ENCODE assay signal across 7 cellular contexts in genomic region chr11:113314065-113314388, GRCh38. TPM values are rescaled to one million over a fixed set of nuclear protein-coding genes. Genes with fewer than 3 reads are reported as not detected.
DNase-seq lines count a peak whose midpoint lies in the region; ATAC-seq lines count a peak whose summit lies in the region.

No MANE protein-coding gene starts in this region.

- no peak overlapping the region for H3K27ac ChIP-seq in iPS-20b (ENCODE audit: low read length)

- H3K9ac ChIP-seq in iPS-20b (ENCODE audit: low read depth, low read length): peak overlapping the region; percentile 66; the same call in 1 of the 2 replicates

- peak; percentile 1 for ATAC-seq in HG02840 (IDR thresholded peaks at IDR 0.05; ENCODE audit: low FRiP score, unreplicated experiment)
- ATAC-seq in activated naive CD4-positive, alpha-beta T cell treated with anti-CD3 and anti-CD28 coated beads, Interleukin-2, amount 50 U/mL, for 72 hours: no peak
- no peak for ATAC-seq in stimulated activated naive CD8-positive, alpha-beta T cell treated with anti-CD3 and anti-CD28 coated beads, Interleukin-15, amount 100 ng/mL, for 72 hours
- ATAC-seq in GM18517 (IDR thresholded peaks at IDR 0.05; ENCODE audit: unreplicated experiment): no peak
- ATAC-seq in HG03342 (IDR thresholded peaks at IDR 0.05; ENCODE audit: unreplicated experiment): no peak

- H3K9me3 ChIP-seq in iPS-20b (ENCODE audit: insufficient read depth, low read depth, low read length): no peaks in the 10 kb centered on the region

- no peak for DNase-seq in activated naive CD4-positive, alpha-beta T cell treated with anti-CD3 and anti-CD28 coated beads, Interleukin-2, amount 50 U/mL, for 72 hours (ENCODE audit: low spot score in 2 of 2)
- DNase-seq in stimulated activated naive CD8-positive, alpha-beta T cell treated with anti-CD3 and anti-CD28 coated beads, Interleukin-15, amount 100 ng/mL, for 72 hours: no peak
- no peak for DNase-seq in NCI-H1436 treated with DMSO at 0.1 percent for 48 hours (lab: John Stamatoyannopoulos, UW)

- H3K9me3 Mint-ChIP-seq in activated naive CD4-positive, alpha-beta T cell treated with anti-CD3 and anti-CD28 coated beads, Interleukin-2, amount 50 U/mL, for 72 hours: peaks cover 0 to 10% of the 10 kb centered on the region in 2 donors
- H3K9me3 Mint-ChIP-seq in stimulated activated naive CD8-positive, alpha-beta T cell treated with anti-CD3 and anti-CD28 coated beads, Interleukin-15, amount 100 ng/mL, for 72 hours: peaks cover 0 to 7% of the 10 kb centered on the region in 2 donors

- peak overlapping the region; percentile 77 to 88 for H3K27ac Mint-ChIP-seq in activated naive CD4-positive, alpha-beta T cell treated with anti-CD3 and anti-CD28 coated beads, Interleukin-2, amount 50 U/mL, for 72 hours
- peak overlapping the region; percentile 75 to 86 for H3K27ac Mint-ChIP-seq in stimulated activated naive CD8-positive, alpha-beta T cell treated with anti-CD3 and anti-CD28 coated beads, Interleukin-15, amount 100 ng/mL, for 72 hours

- H3K4me1 Mint-ChIP-seq in stimulated activated naive CD8-positive, alpha-beta T cell treated with anti-CD3 and anti-CD28 coated beads, Interleukin-15, amount 100 ng/mL, for 72 hours: peaks cover 17% of the 10 kb centered on the region

- peaks cover 16% of the 10 kb centered on the region for H3K27me3 ChIP-seq in iPS-20b (ENCODE audit: insufficient read depth, low read length)

- H3K4me1 ChIP-seq in iPS-20b (ENCODE audit: insufficient read depth, low read length): peaks cover 5% of the 10 kb centered on the region; the same call in 1 of the 2 replicates

- peak overlapping the region; percentile 68 for H3K4me3 ChIP-seq in iPS-20b (ENCODE audit: low read length)

- peak overlapping the region; percentile 83 to 87 for H3K4me3 Mint-ChIP-seq in stimulated activated naive CD8-positive, alpha-beta T cell treated with anti-CD3 and anti-CD28 coated beads, Interleukin-15, amount 100 ng/mL, for 72 hours

- no peaks in the 10 kb centered on the region for H3K36me3 ChIP-seq in iPS-20b (ENCODE audit: insufficient read depth, low read depth, low read length)

- H3K36me3 Mint-ChIP-seq in activated naive CD4-positive, alpha-beta T cell treated with anti-CD3 and anti-CD28 coated beads, Interleukin-2, amount 50 U/mL, for 72 hours: peaks cover 20 to 26% of the 10 kb centered on the region in 2 donors

- H3K27me3 Mint-ChIP-seq in stimulated activated naive CD8-positive, alpha-beta T cell treated with anti-CD3 and anti-CD28 coated beads, Interleukin-15, amount 100 ng/mL, for 72 hours: no peaks in the 10 kb centered on the region

RNA-seq across cellular contexts. Expression of gene TTC12, which starts 0.4 kb away (rescaled TPM):
- 10 to 100 TPM in 1 of 2 donors, 1 to 10 TPM in 1; 5.4 to 15.7 TPM for total RNA-seq in activated naive CD4-positive, alpha-beta T cell treated with anti-CD3 and anti-CD28 coated beads, Interleukin-2, amount 50 U/mL, for 72 hours
